In the genomic region with DNA sequence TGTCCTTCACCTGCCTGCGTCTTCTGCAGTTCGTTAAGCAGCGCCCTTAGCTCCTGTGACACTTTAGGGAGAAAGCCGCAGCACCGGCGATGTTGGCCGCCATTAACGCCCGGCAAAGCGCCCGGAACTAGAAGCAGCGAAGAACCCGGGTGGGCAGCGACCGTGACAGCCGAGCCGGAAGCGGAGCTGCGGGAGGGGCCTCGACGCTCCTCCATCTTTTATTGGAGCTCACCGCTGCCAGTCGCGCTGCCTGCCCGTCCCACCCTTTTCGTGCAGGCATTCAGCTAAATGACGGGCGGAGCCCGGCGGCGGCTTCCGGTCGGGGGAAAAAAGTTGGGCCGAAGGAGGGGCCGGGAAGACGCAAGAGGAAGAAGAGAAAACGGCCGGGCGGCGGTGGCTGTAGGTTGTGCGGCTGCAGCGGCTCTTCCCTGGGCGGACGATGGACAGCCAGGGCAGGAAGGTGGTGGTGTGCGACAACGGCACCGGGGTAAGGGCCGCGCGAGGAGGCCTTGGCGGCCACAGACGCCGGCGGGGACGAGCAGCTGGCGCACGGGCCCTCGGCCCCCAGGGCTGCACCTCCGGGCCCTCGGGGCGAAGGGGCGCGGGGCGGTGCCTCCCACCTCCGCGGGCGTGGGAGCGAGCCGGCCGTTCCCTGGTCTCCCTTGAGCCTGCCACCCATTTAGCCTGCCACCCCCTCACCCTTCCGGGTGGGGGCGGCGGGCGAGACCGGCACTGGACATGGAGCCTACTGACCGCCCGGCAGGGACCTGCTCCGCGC, we compare ENCODE assay signal across 8 cellular contexts.
DNase-seq lines count a peak whose midpoint lies in the region; ATAC-seq and TF ChIP-seq lines count a peak whose summit lies in the region.

ACTR2 (plus strand) TSS at position 361 of the 778 bp plus-strand sequence; CDS start at position 440, 79 bp downstream.

- peak; percentile 91 for DNase-seq in AG09319 (ENCODE audit: extremely low read depth, low read depth)
- DNase-seq in NCI-H446 treated with DMSO at 0.1 percent for 48 hours (lab: John Stamatoyannopoulos, UW) = peak; percentile 89
- peak; percentile 97 for DNase-seq in cerebellar cortex (ENCODE audit: low spot score)
- DNase-seq in islet precursor cell = peak; percentile 99
- peak; percentile 89 to 93 (median 92) for DNase-seq in stimulated activated CD4-positive, alpha-beta T cell treated with anti-CD3 and anti-CD28 coated beads, Interleukin-12 subunit alpha, Interleukin-12 subunit beta, amount 100 ng/mL, for 48 hours (ENCODE audit: low read depth in 2 of 3, low spot score in 1 of 3)

- TF ChIP-seq CTCF in AG09319 (IDR thresholded peaks at IDR 0.05; ENCODE audit: low read depth, low read length) = no peak

- ATAC-seq in GM19035 (IDR thresholded peaks at IDR 0.05; ENCODE audit: unreplicated experiment) = peak; percentile 84
- peak; percentile 90 for ATAC-seq in HG03354 (IDR thresholded peaks at IDR 0.05; ENCODE audit: poor library complexity, severe bottlenecking, unreplicated experiment)
- peak; percentile 96 for ATAC-seq in activated CD4-positive, CD25-positive, alpha-beta regulatory T cell treated with anti-CD3 and anti-CD28 coated beads, Interleukin-2, amount 50 U/mL, for 24 hours

Comparison
In these comparisons a context has a peak if more than half of its experiments do, and no peak if none do; other contexts are left out.
1. Peak in every context shown above with its lines: DNase-seq and ATAC-seq.